29 cellular contexts compared by ENCODE assay signal in genomic region chr5:11082546-11082945, GRCh38.
"Had no signal": no experiment of that assay in that cellular context is flagged by ENCODE, and none has a peak within 500 bp of the region (broad histone marks: within the 10 kb centered on the region; RNA-seq: fewer than 3 reads in every experiment).

No MANE protein-coding gene starts in this region.

- H3K36me3 Mint-ChIP-seq: stimulated activated effector memory CD8-positive, alpha-beta T cell treated with anti-CD3 and anti-CD28 coated beads, Interleukin-12 subunit alpha, Interleukin-12 subunit beta, amount 100 ng/mL, for 72 hours; stimulated activated memory B cell treated with anti-CD40 and anti-IgM and Interleukin-4, amounts not matched to agents 10 μg/mL and 1 μg/mL and 100 μg/mL, for 72 hours; stimulated activated naive B cell treated with anti-CD40 and anti-IgM and Interleukin-4, amounts not matched to agents 10 μg/mL and 1 μg/mL and 100 μg/mL, for 72 hours had no signal

- FAIRE-seq: urothelium cell line had no signal

- ATAC-seq: stimulated activated effector memory CD8-positive, alpha-beta T cell treated with anti-CD3 and anti-CD28 coated beads, Interleukin-12 subunit alpha, Interleukin-12 subunit beta, amount 100 ng/mL, for 72 hours; stimulated activated memory B cell treated with anti-CD40 and anti-IgM and Interleukin-4, amounts not matched to agents 10 μg/mL and 1 μg/mL and 100 μg/mL, for 72 hours; stimulated activated naive B cell treated with anti-CD40 and anti-IgM and Interleukin-4, amounts not matched to agents 10 μg/mL and 1 μg/mL and 100 μg/mL, for 72 hours; stimulated activated naive CD8-positive, alpha-beta T cell treated with anti-CD3 and anti-CD28 coated beads, Interleukin-15, amount 100 ng/mL, for 72 hours; stimulated activated naive CD8-positive, alpha-beta T cell treated with anti-CD3 and anti-CD28 coated beads, Interleukin-15, Interleukin-2, amounts not matched to agents 100 U/mL and 50 U/mL, for 24 hours; upper lobe of right lung had no signal

- H3K9me3 ChIP-seq: suprapubic skin, testis, thoracic aorta, thyroid gland, tibial artery, tibial nerve, transverse colon, upper lobe of left lung, uterus, vagina had no signal

- H3K36me3 ChIP-seq: stomach, suprapubic skin, thoracic aorta, thyroid gland, tibial artery, tibial nerve, transverse colon, upper lobe of left lung, upper lobe of right lung, uterus, vagina had no signal

- H3K27me3 ChIP-seq: stomach, suprapubic skin, testis, thyroid gland, tibial nerve, transverse colon, upper lobe of left lung, upper lobe of right lung, uterus, vagina had no signal

- H3K9me3 Mint-ChIP-seq: stimulated activated effector memory CD8-positive, alpha-beta T cell treated with anti-CD3 and anti-CD28 coated beads, Interleukin-12 subunit alpha, Interleukin-12 subunit beta, amount 100 ng/mL, for 72 hours; stimulated activated memory B cell treated with anti-CD40 and anti-IgM and Interleukin-4, amounts not matched to agents 10 μg/mL and 1 μg/mL and 100 μg/mL, for 72 hours; stimulated activated naive CD8-positive, alpha-beta T cell treated with anti-CD3 and anti-CD28 coated beads, Interleukin-15, amount 100 ng/mL, for 72 hours; stimulated activated naive CD8-positive, alpha-beta T cell treated with anti-CD3 and anti-CD28 coated beads, Interleukin-15, Interleukin-2, amounts not matched to agents 100 ng/mL and 50 ng/mL, for 24 hours; type B pancreatic cell had no signal

- H3K4me3 ChIP-seq: stomach, suprapubic skin, testis, thoracic aorta, thyroid gland, tibial artery, tibial nerve, transverse colon, upper lobe of left lung, upper lobe of right lung, uterus, vagina had no signal

- H3K4me3 Mint-ChIP-seq: stimulated activated effector memory CD8-positive, alpha-beta T cell treated with anti-CD3 and anti-CD28 coated beads, Interleukin-12 subunit alpha, Interleukin-12 subunit beta, amount 100 ng/mL, for 72 hours; stimulated activated memory B cell treated with anti-CD40 and anti-IgM and Interleukin-4, amounts not matched to agents 10 μg/mL and 1 μg/mL and 100 μg/mL, for 72 hours; stimulated activated naive B cell treated with anti-CD40 and anti-IgM and Interleukin-4, amounts not matched to agents 10 μg/mL and 1 μg/mL and 100 μg/mL, for 72 hours; stimulated activated naive CD8-positive, alpha-beta T cell treated with anti-CD3 and anti-CD28 coated beads, Interleukin-15, amount 100 ng/mL, for 72 hours; stimulated activated naive CD8-positive, alpha-beta T cell treated with anti-CD3 and anti-CD28 coated beads, Interleukin-15, Interleukin-2, amounts not matched to agents 100 ng/mL and 50 ng/mL, for 24 hours; type B pancreatic cell had no signal

- H3K27me3 Mint-ChIP-seq: type B pancreatic cell had no signal

- H3K27ac Mint-ChIP-seq: stimulated activated effector memory CD8-positive, alpha-beta T cell treated with anti-CD3 and anti-CD28 coated beads, Interleukin-12 subunit alpha, Interleukin-12 subunit beta, amount 100 ng/mL, for 72 hours; stimulated activated memory B cell treated with anti-CD40 and anti-IgM and Interleukin-4, amounts not matched to agents 10 μg/mL and 1 μg/mL and 100 μg/mL, for 72 hours; stimulated activated naive B cell treated with anti-CD40 and anti-IgM and Interleukin-4, amounts not matched to agents 10 μg/mL and 1 μg/mL and 100 μg/mL, for 72 hours; stimulated activated naive CD8-positive, alpha-beta T cell treated with anti-CD3 and anti-CD28 coated beads, Interleukin-15, amount 100 ng/mL, for 72 hours; stimulated activated naive CD8-positive, alpha-beta T cell treated with anti-CD3 and anti-CD28 coated beads, Interleukin-15, Interleukin-2, amounts not matched to agents 100 ng/mL and 50 ng/mL, for 24 hours; type B pancreatic cell had no signal

- DNase-seq: stimulated activated CD4-positive, alpha-beta T cell treated with anti-CD3 and anti-CD28 coated beads, Interleukin-2, amount 100 ng/mL, for 48 hours; stimulated activated CD4-positive, alpha-beta T cell treated with anti-CD3 and anti-CD28 coated beads, Interleukin-4, amount 100 ng/mL, for 1 hour; stimulated activated CD4-positive, alpha-beta T cell treated with anti-CD3 and anti-CD28 coated beads, Interleukin-4, amount 100 ng/mL, for 24 hours; stimulated activated CD4-positive, alpha-beta T cell treated with anti-CD3 and anti-CD28 coated beads, Interleukin-4, amount 100 ng/mL, for 4 hours; stimulated activated CD8-positive, alpha-beta memory T cell treated with anti-CD3 and anti-CD28 coated beads, Interleukin-4, amount 100 ng/mL, for 48 hours; stimulated activated naive B cell treated with anti-CD40 and anti-IgM and Interleukin-4, amounts not matched to agents 10 μg/mL and 1 μg/mL and 100 μg/mL, for 72 hours; stimulated activated naive CD4-positive, alpha-beta T cell; stimulated activated naive CD4-positive, alpha-beta T cell treated with Interleukin-2 at 50 U/mL for 16 hours; stimulated activated naive CD8-positive, alpha-beta T cell treated with anti-CD3 and anti-CD28 coated beads, Interleukin-15, amount 100 ng/mL, for 72 hours; stimulated activated naive CD8-positive, alpha-beta T cell treated with anti-CD3 and anti-CD28 coated beads, Interleukin-15, Interleukin-2, amounts not matched to agents 100 U/mL and 50 U/mL, for 24 hours; stomach; substantia nigra; testis; thyroid gland; tibial artery; transverse colon; trophoblast cell; upper lobe of right lung; uterus had no signal

- H3K27ac ChIP-seq: stomach, suprapubic skin, testis, thoracic aorta, thyroid gland, tibial artery, tibial nerve, transverse colon, upper lobe of left lung, upper lobe of right lung, uterus, vagina had no signal

- H3K4me1 ChIP-seq: stomach, suprapubic skin, testis, thyroid gland, tibial artery, tibial nerve, transverse colon, upper lobe of left lung, upper lobe of right lung, uterus, vagina had no signal

- H3K4me1 Mint-ChIP-seq: stimulated activated effector memory CD8-positive, alpha-beta T cell treated with anti-CD3 and anti-CD28 coated beads, Interleukin-12 subunit alpha, Interleukin-12 subunit beta, amount 100 ng/mL, for 72 hours; stimulated activated memory B cell treated with anti-CD40 and anti-IgM and Interleukin-4, amounts not matched to agents 10 μg/mL and 1 μg/mL and 100 μg/mL, for 72 hours; stimulated activated naive B cell treated with anti-CD40 and anti-IgM and Interleukin-4, amounts not matched to agents 10 μg/mL and 1 μg/mL and 100 μg/mL, for 72 hours; stimulated activated naive CD8-positive, alpha-beta T cell treated with anti-CD3 and anti-CD28 coated beads, Interleukin-15, amount 100 ng/mL, for 72 hours had no signal
